ENCODE assay signal across 8 cellular contexts in genomic region chr6:36442671-36443497, GRCh38. TPM values are rescaled to one million over a fixed set of nuclear protein-coding genes. Genes with fewer than 3 reads are reported as not detected.
DNase-seq lines count a peak whose midpoint lies in the region; ATAC-seq and TF ChIP-seq lines count a peak whose summit lies in the region.

TSS of gene KCTD20 (plus strand) at chr6:36443000. CDS start at chr6:36470098, 27,098 bp downstream.
TSS of gene PXT1 (minus strand) at chr6:36442854. CDS start at chr6:36426082, 16,772 bp downstream.

- no peak within 1 kb of the TSS for H4K5ac ChIP-seq in H9 (ENCODE audit: insufficient read length, low read depth, low read length)

- H4K91ac ChIP-seq in H9 (ENCODE audit: insufficient read length, low read depth, low read length): no peak within 1 kb of the TSS

- peaks cover 11% of the 10 kb centered on the region; the same call in 1 of the 2 replicates for H3K79me2 ChIP-seq in H9 (ENCODE audit: insufficient read depth, low read length)

- TF ChIP-seq CTCF in H9 (conservative IDR thresholded peaks at IDR 0.05) (no peak), foreskin keratinocyte (conservative IDR thresholded peaks at IDR 0.05) (peak; percentile 3)

- peaks cover 26% of the 10 kb centered on the region in 2 experiments for H3K4me1 Mint-ChIP-seq in H9

- peak; percentile 78 for DNase-seq in G401 (ENCODE audit: low spot score)
- DNase-seq in H9: peak; percentile 78
- DNase-seq in M059J (ENCODE audit: low read depth): peak; percentile 92
- DNase-seq in SIG-M5 treated with dmso at 0.1 percent for 504 hours (lab: John Stamatoyannopoulos, UW; ENCODE audit: unreplicated experiment): peak; percentile 78
- DNase-seq in activated gamma-delta T cell treated with anti-CD3 and anti-CD28 coated beads, Interleukin-2, amount 50 U/mL, for 16 hours (ENCODE audit: low read depth): peak; percentile 77
- peak; percentile 49 to 67 for DNase-seq in foreskin keratinocyte

- H4K20me1 ChIP-seq in H9 (ENCODE audit: control insufficient read depth, insufficient read depth, insufficient read length): no peaks in the 10 kb centered on the region

- H3K9ac ChIP-seq in H9 (ENCODE audit: extremely low read depth, insufficient read length, low read length): peak within 1 kb of the TSS; percentile 72
- peak within 1 kb of the TSS; percentile 88 to 94 for H3K9ac ChIP-seq in stomach smooth muscle (ENCODE audit: low read length in 2 of 2)

- peak; percentile 66 for ATAC-seq in foreskin keratinocyte

- H3K4me3 ChIP-seq in neuron (ENCODE audit: low read length): peak within 1 kb of the TSS; percentile 83
- peak within 1 kb of the TSS; percentile 95 to 97 for H3K4me3 ChIP-seq in stomach smooth muscle (ENCODE audit: low read length in 2 of 2)

- no peak within 1 kb of the TSS for H3T11ph ChIP-seq in H9 (ENCODE audit: low read length)

- no CpG with 5 or more reads among the region's 93 CpGs for WGBS in H9 (ENCODE audit: extremely low coverage, insufficient read length, low lambda C conversion rate)

- no peak within 1 kb of the TSS for H2BK15ac ChIP-seq in H9 (ENCODE audit: low read depth, low read length)

- peak within 1 kb of the TSS; percentile 92 for H3K14ac ChIP-seq in H9 (ENCODE audit: insufficient read depth, low read length)

- no peak within 1 kb of the TSS for H3K56ac ChIP-seq in H9 (ENCODE audit: insufficient read length, low read depth, low read length)

- H2BK120ac ChIP-seq in H9 (ENCODE audit: low read depth, low read length, poor library complexity, severe bottlenecking): no peak within 1 kb of the TSS

- H3K4me2 ChIP-seq in H9 (ENCODE audit: insufficient read depth, insufficient read length, low read length): peak within 1 kb of the TSS; percentile 56

- H2AK5ac ChIP-seq in H9 (ENCODE audit: insufficient read length, low read length): no peak within 1 kb of the TSS

- H3K27me3 ChIP-seq in H9 (ENCODE audit: insufficient read depth, low read length) (no peaks in the 10 kb centered on the region), foreskin keratinocyte (no peaks in the 10 kb centered on the region), neuron (ENCODE audit: insufficient read depth, low read length) (no peaks in the 10 kb centered on the region), stomach smooth muscle (ENCODE audit: control insufficient read depth in 1 of 2, insufficient read depth in 2 of 2, low read length in 2 of 2) (no peaks in the 10 kb centered on the region)

- in situ Hi-C loops in G401 (cut with HindIII; ENCODE audit: low sequenced_read_pairs): no loop called here

- peak within 1 kb of the TSS; percentile 14 for H2AFZ ChIP-seq in H9 (ENCODE audit: low read length)
- H2AFZ ChIP-seq in neuron (ENCODE audit: low read depth, low read length): peak within 1 kb of the TSS; percentile 78

- H3K36me3 Mint-ChIP-seq in H9 (ENCODE audit: insufficient read depth in 1 of 3, low read depth in 3 of 3): peaks cover 0 to 5% (median 0%) of the 10 kb centered on the region in 3 experiments; a peak in 2 of 7 replicates

- H3K23ac ChIP-seq in H9 (ENCODE audit: insufficient read length, low read depth, low read length): no peak within 1 kb of the TSS

- H2BK20ac ChIP-seq in H9 (ENCODE audit: low read depth, low read length, poor library complexity, severe bottlenecking): no peak within 1 kb of the TSS

- peaks cover 9% of the 10 kb centered on the region for H3K23me2 ChIP-seq in H9 (ENCODE audit: insufficient read length, low read depth, low read length, poor library complexity, severe bottlenecking)

- H3K18ac ChIP-seq in H9 (ENCODE audit: insufficient read length, low read depth, low read length): peak within 1 kb of the TSS; percentile 61

- H4K8ac ChIP-seq in H9 (replicated peaks; ENCODE audit: insufficient read length, low read depth, low read length): no peak within 1 kb of the TSS

- H3K4ac ChIP-seq in H9 (ENCODE audit: low read depth, low read length): no peak within 1 kb of the TSS

- no peak within 1 kb of the TSS for H2BK12ac ChIP-seq in H9 (ENCODE audit: insufficient read length, low read depth, low read length)

- H3K9me3 ChIP-seq in H9 (ENCODE audit: control insufficient read depth, low read depth, low read length) (no peaks in the 10 kb centered on the region), neuron (ENCODE audit: low read length) (no peaks in the 10 kb centered on the region), stomach smooth muscle (ENCODE audit: control insufficient read depth in 2 of 2, low read length in 2 of 2) (no peaks in the 10 kb centered on the region)

- peak within 1 kb of the TSS; percentile 95 to 98 for H3K4me3 Mint-ChIP-seq in H9

- no peaks in the 10 kb centered on the region for H3K27me3 Mint-ChIP-seq in H9 (ENCODE audit: low read depth)

- H2BK5ac ChIP-seq in H9 (ENCODE audit: insufficient read length, low read length): no peak within 1 kb of the TSS

- no peaks in the 10 kb centered on the region for H3K9me3 Mint-ChIP-seq in H9

- H3K36me3 ChIP-seq in neuron (ENCODE audit: insufficient read depth, low read length): no peaks in the 10 kb centered on the region
- H3K36me3 ChIP-seq in stomach smooth muscle (ENCODE audit: control insufficient read depth in 2 of 2, insufficient read depth in 2 of 2, low read length in 2 of 2): no peaks in the 10 kb centered on the region

- no peaks in the 10 kb centered on the region for H3K79me1 ChIP-seq in H9 (ENCODE audit: insufficient read depth, low read depth, low read length, poor library complexity, severe bottlenecking)

- H3K4me1 ChIP-seq in H9 (ENCODE audit: insufficient read depth, low read length) (no peaks in the 10 kb centered on the region), foreskin keratinocyte (peaks cover 16% of the 10 kb centered on the region), neuron (ENCODE audit: insufficient read depth, low read length) (peaks cover 24% of the 10 kb centered on the region), stomach smooth muscle (ENCODE audit: control insufficient read depth, insufficient read depth, low read length) (peaks cover 27% of the 10 kb centered on the region)

- peak within 1 kb of the TSS; percentile 85 to 97 (median 96) for H3K27ac Mint-ChIP-seq in H9

- H3K27ac ChIP-seq in H9 (ENCODE audit: insufficient read length, low read depth, low read length): peak within 1 kb of the TSS; percentile 35
- peak within 1 kb of the TSS; percentile 88 for H3K27ac ChIP-seq in foreskin keratinocyte
- peak within 1 kb of the TSS; percentile 96 for H3K27ac ChIP-seq in stomach smooth muscle (ENCODE audit: low read length)

RNA-seq across cellular contexts. Expression of gene KCTD20, which starts in this region (rescaled TPM):
- total RNA-seq in G401 (2014; rRNA removed; shearing (Covaris generic)): 68.6 and 91.6 TPM in 2 replicates
- 22.2 and 22.6 TPM in 2 replicates for total RNA-seq in H9 (2021)
- total RNA-seq in M059J (2014; rRNA removed; shearing (Covaris generic)): 53.9 and 82.9 TPM in 2 replicates
- total RNA-seq in foreskin keratinocyte: 26.1 and 33.3 TPM in 2 replicates
- polyA plus RNA-seq in foreskin keratinocyte: 9.2 and 9.4 TPM in 2 replicates

RNA-seq across cellular contexts. Expression of gene PXT1, which starts in this region (rescaled TPM):
- not detected in 2 replicates for total RNA-seq in G401 (2014; rRNA removed; shearing (Covaris generic))
- not detected in 2 replicates for total RNA-seq in H9 (2021)
- not detected in 2 replicates for total RNA-seq in M059J (2014; rRNA removed; shearing (Covaris generic))
- total RNA-seq in foreskin keratinocyte: not detected in 2 replicates
- 0.04 TPM in 1 of 2 replicates, not detected in the other for polyA plus RNA-seq in foreskin keratinocyte

Comparison
In these comparisons a context has a peak if more than half of its experiments do, and no peak if none do; other contexts are left out.
1. Peak in every context shown above with its lines: DNase-seq, ATAC-seq, H3K4me3 ChIP-seq and H3K27ac ChIP-seq.
2. H3K27ac ChIP-seq: peak in every context shown above with its lines; median percentile 96 in stomach smooth muscle; 88 in foreskin keratinocyte; 35 in H9.